In the genomic region with DNA sequence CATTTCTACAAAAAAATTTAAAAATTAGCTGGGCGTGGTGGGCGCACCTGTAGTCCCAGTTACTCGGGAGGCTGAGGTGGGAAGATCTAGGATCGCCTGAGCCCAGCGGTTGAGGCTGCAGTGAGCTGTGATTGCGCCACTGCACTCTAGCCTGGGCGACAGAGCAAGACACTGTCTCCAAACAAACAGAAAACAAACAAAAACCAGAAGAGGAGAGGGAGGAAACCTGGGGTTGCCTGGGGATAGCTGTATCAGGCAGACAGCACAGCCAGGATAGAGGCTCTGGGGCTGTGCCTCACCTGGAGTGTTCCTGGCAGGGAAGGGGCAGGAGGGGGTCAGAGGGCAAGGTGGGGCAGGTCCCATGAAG, we compare ENCODE assay signal across 1 cellular context.
TF ChIP-seq lines count a peak whose summit lies in the region.

No MANE protein-coding gene starts in this region.

TF ChIP-seq in HepG2, 621 proteins besides CTCF, POLR2A, EP300 and RAD21 (continued from another document and continues in another):
- TF ChIP-seq, protein P1, sequence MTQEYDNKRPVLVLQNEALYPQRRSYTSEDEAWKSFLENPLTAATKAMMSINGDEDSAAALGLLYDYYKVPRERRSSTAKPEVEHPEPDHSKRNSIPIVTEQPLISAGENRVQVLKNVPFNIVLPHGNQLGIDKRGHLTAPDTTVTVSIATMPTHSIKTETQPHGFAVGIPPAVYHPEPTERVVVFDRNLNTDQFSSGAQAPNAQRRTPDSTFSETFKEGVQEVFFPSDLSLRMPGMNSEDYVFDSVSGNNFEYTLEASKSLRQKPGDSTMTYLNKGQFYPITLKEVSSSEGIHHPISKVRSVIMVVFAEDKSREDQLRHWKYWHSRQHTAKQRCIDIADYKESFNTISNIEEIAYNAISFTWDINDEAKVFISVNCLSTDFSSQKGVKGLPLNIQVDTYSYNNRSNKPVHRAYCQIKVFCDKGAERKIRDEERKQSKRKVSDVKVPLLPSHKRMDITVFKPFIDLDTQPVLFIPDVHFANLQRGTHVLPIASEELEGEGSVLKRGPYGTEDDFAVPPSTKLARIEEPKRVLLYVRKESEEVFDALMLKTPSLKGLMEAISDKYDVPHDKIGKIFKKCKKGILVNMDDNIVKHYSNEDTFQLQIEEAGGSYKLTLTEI (CRISPR knock-in tag; conservative IDR thresholded peaks at IDR 0.05): no peak
- TF ChIP-seq SRF (IDR thresholded peaks at IDR 0.05; ENCODE audit: low read depth, low read length): no peak
- TF ChIP-seq, protein P2, sequence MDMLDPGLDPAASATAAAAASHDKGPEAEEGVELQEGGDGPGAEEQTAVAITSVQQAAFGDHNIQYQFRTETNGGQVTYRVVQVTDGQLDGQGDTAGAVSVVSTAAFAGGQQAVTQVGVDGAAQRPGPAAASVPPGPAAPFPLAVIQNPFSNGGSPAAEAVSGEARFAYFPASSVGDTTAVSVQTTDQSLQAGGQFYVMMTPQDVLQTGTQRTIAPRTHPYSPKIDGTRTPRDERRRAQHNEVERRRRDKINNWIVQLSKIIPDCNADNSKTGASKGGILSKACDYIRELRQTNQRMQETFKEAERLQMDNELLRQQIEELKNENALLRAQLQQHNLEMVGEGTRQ (IDR thresholded peaks at IDR 0.05; ENCODE audit: low read depth, low read length): no peak
- TF ChIP-seq, protein P2 (CRISPR knock-in tag; IDR thresholded peaks at IDR 0.05; ENCODE audit: borderline replicate concordance): no peak
- no peak for TF ChIP-seq SRSF9 (IDR thresholded peaks at IDR 0.05; ENCODE audit: borderline replicate concordance, insufficient read depth, low read depth, low read length, poor library complexity, severe bottlenecking)
- no peak for TF ChIP-seq MAFG (CRISPR knock-in tag; IDR thresholded peaks at IDR 0.05)
- TF ChIP-seq ZNF792 (CRISPR knock-in tag; IDR thresholded peaks at IDR 0.05): 0 out of 2 replicates have a peak, but pooled peaks have one; percentile 21
- TF ChIP-seq, protein P3, sequence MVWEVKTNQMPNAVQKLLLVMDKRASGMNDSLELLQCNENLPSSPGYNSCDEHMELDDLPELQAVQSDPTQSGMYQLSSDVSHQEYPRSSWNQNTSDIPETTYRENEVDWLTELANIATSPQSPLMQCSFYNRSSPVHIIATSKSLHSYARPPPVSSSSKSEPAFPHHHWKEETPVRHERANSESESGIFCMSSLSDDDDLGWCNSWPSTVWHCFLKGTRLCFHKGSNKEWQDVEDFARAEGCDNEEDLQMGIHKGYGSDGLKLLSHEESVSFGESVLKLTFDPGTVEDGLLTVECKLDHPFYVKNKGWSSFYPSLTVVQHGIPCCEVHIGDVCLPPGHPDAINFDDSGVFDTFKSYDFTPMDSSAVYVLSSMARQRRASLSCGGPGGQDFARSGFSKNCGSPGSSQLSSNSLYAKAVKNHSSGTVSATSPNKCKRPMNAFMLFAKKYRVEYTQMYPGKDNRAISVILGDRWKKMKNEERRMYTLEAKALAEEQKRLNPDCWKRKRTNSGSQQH (CRISPR knock-in tag; IDR thresholded peaks at IDR 0.05; ENCODE audit: low read depth): no peak
- no peak for TF ChIP-seq NR0B2 (CRISPR knock-in tag; IDR thresholded peaks at IDR 0.05)
- TF ChIP-seq MBD4 (IDR thresholded peaks at IDR 0.05; ENCODE audit: borderline replicate concordance, low read length): no peak
- TF ChIP-seq ARID4A (CRISPR knock-in tag; IDR thresholded peaks at IDR 0.05; ENCODE audit: borderline replicate concordance): no peak
- TF ChIP-seq, protein P4, sequence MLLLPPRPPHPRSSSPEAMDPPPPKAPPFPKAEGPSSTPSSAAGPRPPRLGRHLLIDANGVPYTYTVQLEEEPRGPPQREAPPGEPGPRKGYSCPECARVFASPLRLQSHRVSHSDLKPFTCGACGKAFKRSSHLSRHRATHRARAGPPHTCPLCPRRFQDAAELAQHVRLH (CRISPR knock-in tag; IDR thresholded peaks at IDR 0.05; ENCODE audit: borderline replicate concordance, low read depth): no peak
- TF ChIP-seq ZKSCAN8 (CRISPR knock-in tag; IDR thresholded peaks at IDR 0.05; ENCODE audit: borderline replicate concordance): peak; percentile 74
- no peak for TF ChIP-seq HCFC1 (IDR thresholded peaks at IDR 0.05; ENCODE audit: low read depth, low read length)
- peak; percentile 67 for TF ChIP-seq RARA (CRISPR knock-in tag; IDR thresholded peaks at IDR 0.05)
- no peak for TF ChIP-seq PTBP1 (IDR thresholded peaks at IDR 0.05; ENCODE audit: low read depth, low read length, poor library complexity, severe bottlenecking)
- TF ChIP-seq, protein P5, sequence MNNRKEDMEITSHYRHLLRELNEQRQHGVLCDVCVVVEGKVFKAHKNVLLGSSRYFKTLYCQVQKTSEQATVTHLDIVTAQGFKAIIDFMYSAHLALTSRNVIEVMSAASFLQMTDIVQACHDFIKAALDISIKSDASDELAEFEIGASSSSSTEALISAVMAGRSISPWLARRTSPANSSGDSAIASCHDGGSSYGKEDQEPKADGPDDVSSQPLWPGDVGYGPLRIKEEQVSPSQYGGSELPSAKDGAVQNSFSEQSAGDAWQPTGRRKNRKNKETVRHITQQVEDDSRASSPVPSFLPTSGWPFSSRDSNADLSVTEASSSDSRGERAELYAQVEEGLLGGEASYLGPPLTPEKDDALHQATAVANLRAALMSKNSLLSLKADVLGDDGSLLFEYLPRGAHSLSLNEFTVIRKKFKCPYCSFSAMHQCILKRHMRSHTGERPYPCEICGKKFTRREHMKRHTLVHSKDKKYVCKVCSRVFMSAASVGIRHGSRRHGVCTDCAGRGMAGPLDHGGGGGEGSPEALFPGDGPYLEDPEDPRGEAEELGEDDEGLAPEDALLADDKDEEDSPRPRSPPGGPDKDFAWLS (CRISPR knock-in tag; IDR thresholded peaks at IDR 0.05; ENCODE audit: borderline replicate concordance): no peak
- peak; percentile 51 for TF ChIP-seq ZGPAT (CRISPR knock-in tag; IDR thresholded peaks at IDR 0.05)
- TF ChIP-seq ZNF672 (CRISPR knock-in tag; IDR thresholded peaks at IDR 0.05): no peak
- TF ChIP-seq ZNF720 (CRISPR knock-in tag; IDR thresholded peaks at IDR 0.05): no peak
- TF ChIP-seq ZNF382 (CRISPR knock-in tag; IDR thresholded peaks at IDR 0.05; ENCODE audit: borderline replicate concordance): no peak
- TF ChIP-seq ZFP82 (CRISPR knock-in tag; IDR thresholded peaks at IDR 0.05; ENCODE audit: borderline replicate concordance): no peak
- no peak for TF ChIP-seq ZNF354B (CRISPR knock-in tag; IDR thresholded peaks at IDR 0.05)
- TF ChIP-seq ZNF737 (CRISPR knock-in tag; IDR thresholded peaks at IDR 0.05; ENCODE audit: borderline replicate concordance): no peak
- peak; percentile 30; the same call in 1 of the 2 replicates for TF ChIP-seq ZNF275 (CRISPR knock-in tag; IDR thresholded peaks at IDR 0.05; ENCODE audit: borderline replicate concordance)
- no peak for TF ChIP-seq SMARCC2 (IDR thresholded peaks at IDR 0.05)
- TF ChIP-seq ZNF670 (CRISPR knock-in tag; IDR thresholded peaks at IDR 0.05; ENCODE audit: borderline replicate concordance): no peak
- 0 out of 2 replicates have a peak, but pooled peaks have one; percentile 48 for TF ChIP-seq ZNF280B (CRISPR knock-in tag; IDR thresholded peaks at IDR 0.05; ENCODE audit: borderline replicate concordance)
- TF ChIP-seq, protein P6, sequence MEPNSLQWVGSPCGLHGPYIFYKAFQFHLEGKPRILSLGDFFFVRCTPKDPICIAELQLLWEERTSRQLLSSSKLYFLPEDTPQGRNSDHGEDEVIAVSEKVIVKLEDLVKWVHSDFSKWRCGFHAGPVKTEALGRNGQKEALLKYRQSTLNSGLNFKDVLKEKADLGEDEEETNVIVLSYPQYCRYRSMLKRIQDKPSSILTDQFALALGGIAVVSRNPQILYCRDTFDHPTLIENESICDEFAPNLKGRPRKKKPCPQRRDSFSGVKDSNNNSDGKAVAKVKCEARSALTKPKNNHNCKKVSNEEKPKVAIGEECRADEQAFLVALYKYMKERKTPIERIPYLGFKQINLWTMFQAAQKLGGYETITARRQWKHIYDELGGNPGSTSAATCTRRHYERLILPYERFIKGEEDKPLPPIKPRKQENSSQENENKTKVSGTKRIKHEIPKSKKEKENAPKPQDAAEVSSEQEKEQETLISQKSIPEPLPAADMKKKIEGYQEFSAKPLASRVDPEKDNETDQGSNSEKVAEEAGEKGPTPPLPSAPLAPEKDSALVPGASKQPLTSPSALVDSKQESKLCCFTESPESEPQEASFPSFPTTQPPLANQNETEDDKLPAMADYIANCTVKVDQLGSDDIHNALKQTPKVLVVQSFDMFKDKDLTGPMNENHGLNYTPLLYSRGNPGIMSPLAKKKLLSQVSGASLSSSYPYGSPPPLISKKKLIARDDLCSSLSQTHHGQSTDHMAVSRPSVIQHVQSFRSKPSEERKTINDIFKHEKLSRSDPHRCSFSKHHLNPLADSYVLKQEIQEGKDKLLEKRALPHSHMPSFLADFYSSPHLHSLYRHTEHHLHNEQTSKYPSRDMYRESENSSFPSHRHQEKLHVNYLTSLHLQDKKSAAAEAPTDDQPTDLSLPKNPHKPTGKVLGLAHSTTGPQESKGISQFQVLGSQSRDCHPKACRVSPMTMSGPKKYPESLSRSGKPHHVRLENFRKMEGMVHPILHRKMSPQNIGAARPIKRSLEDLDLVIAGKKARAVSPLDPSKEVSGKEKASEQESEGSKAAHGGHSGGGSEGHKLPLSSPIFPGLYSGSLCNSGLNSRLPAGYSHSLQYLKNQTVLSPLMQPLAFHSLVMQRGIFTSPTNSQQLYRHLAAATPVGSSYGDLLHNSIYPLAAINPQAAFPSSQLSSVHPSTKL (CRISPR knock-in tag; IDR thresholded peaks at IDR 0.05): no peak
- no peak for TF ChIP-seq ERF (CRISPR knock-in tag; IDR thresholded peaks at IDR 0.05)
- no peak for TF ChIP-seq CHD2 (IDR thresholded peaks at IDR 0.05; ENCODE audit: low read depth, low read length)
